In genomic region chr16:1781254-1781653, GRCh38 we compare ENCODE assay signal across 8 cellular contexts. TPM values are rescaled to one million over a fixed set of nuclear protein-coding genes. Genes with fewer than 3 reads are reported as not detected.
DNase-seq lines count a peak whose midpoint lies in the region; TF ChIP-seq lines count a peak whose summit lies in the region.

No MANE protein-coding gene starts in this region.

- H3K4me1 ChIP-seq in liver (ENCODE audit: control insufficient read depth in 4 of 4, insufficient read depth in 4 of 4, low read length in 3 of 4) = peaks cover 14 to 59% (median 41%) of the 10 kb centered on the region in 4 donors
- peaks cover 14% of the 10 kb centered on the region for H3K4me1 ChIP-seq in thymus (ENCODE audit: control insufficient read depth, insufficient read depth, low read length)

- 67% methylated on average over 20 of the region's 20 CpGs for WGBS in liver
- 86% methylated on average over 20 of the region's 20 CpGs for WGBS in thymus

- peak overlapping the region; percentile 79 for H3K27ac Mint-ChIP-seq in T-helper 2 cell treated with Interferon-gamma antibody and Interleukin-4, amounts not matched to agents 5 μg/mL and 100 μg/mL, for 36 hours
- peak overlapping the region in 4 of 5 experiments; percentile 46 to 92 (median 86) for H3K27ac Mint-ChIP-seq in brain

- H3K27me3 Mint-ChIP-seq in T-helper 2 cell treated with Interferon-gamma antibody and Interleukin-4, amounts not matched to agents 5 μg/mL and 100 μg/mL, for 36 hours (ENCODE audit: low read depth) = no peaks in the 10 kb centered on the region
- peaks cover 12% of the 10 kb centered on the region for H3K27me3 Mint-ChIP-seq in brain

- DNase-seq in T-helper 2 cell treated with Interferon-gamma antibody and Interleukin-4, amounts not matched to agents 5 μg/mL and 100 μg/mL, for 36 hours (ENCODE audit: low spot score) = no peak
- DNase-seq in T-helper 2 cell (no peak), activated gamma-delta T cell (lab: John Stamatoyannopoulos, UW) (no peak), NCI-H128 (lab: John Stamatoyannopoulos, UW; ENCODE audit: unreplicated experiment) (no peak), HuH-7.5 (ENCODE audit: low spot score) (no peak)

- no peak for TF ChIP-seq RAD21 in liver (IDR thresholded peaks at IDR 0.05)

- H3K9ac ChIP-seq in liver (ENCODE audit: low read depth in 1 of 2, low read length in 2 of 2) = peak overlapping the region; percentile 68 to 75

- H3K36me3 ChIP-seq in liver (ENCODE audit: control insufficient read depth in 4 of 4, insufficient read depth in 3 of 4, low read depth in 1 of 4, low read length in 3 of 4) (peaks cover 0 to 18% (median 8%) of the 10 kb centered on the region in 4 donors), thymus (ENCODE audit: control insufficient read depth, insufficient read depth) (peaks cover 61% of the 10 kb centered on the region)

- H3K27me3 ChIP-seq in liver (ENCODE audit: control insufficient read depth in 4 of 4, insufficient read depth in 4 of 4, low read length in 3 of 4) = no peaks in the 10 kb centered on the region
- no peaks in the 10 kb centered on the region for H3K27me3 ChIP-seq in thymus (ENCODE audit: control insufficient read depth, insufficient read depth)

- peak overlapping the region; percentile 85 for H3K4me3 Mint-ChIP-seq in T-helper 2 cell treated with Interferon-gamma antibody and Interleukin-4, amounts not matched to agents 5 μg/mL and 100 μg/mL, for 36 hours
- peak overlapping the region; percentile 85 to 92 (median 87) for H3K4me3 Mint-ChIP-seq in brain

- H3K9me3 ChIP-seq in liver (ENCODE audit: control insufficient read depth in 4 of 4, low read length in 3 of 4) = no peaks in the 10 kb centered on the region
- H3K9me3 ChIP-seq in thymus (ENCODE audit: control insufficient read depth) = peaks cover 1% of the 10 kb centered on the region

- H3K4me1 Mint-ChIP-seq in T-helper 2 cell treated with Interferon-gamma antibody and Interleukin-4, amounts not matched to agents 5 μg/mL and 100 μg/mL, for 36 hours (ENCODE audit: low read depth) = peaks cover 4% of the 10 kb centered on the region
- H3K4me1 Mint-ChIP-seq in brain = peaks cover 42% of the 10 kb centered on the region

- H3K36me3 Mint-ChIP-seq in T-helper 2 cell treated with Interferon-gamma antibody and Interleukin-4, amounts not matched to agents 5 μg/mL and 100 μg/mL, for 36 hours (ENCODE audit: low read depth) = peaks cover 7% of the 10 kb centered on the region
- no peaks in the 10 kb centered on the region for H3K36me3 Mint-ChIP-seq in brain

- H3K9me3 Mint-ChIP-seq in T-helper 2 cell treated with Interferon-gamma antibody and Interleukin-4, amounts not matched to agents 5 μg/mL and 100 μg/mL, for 36 hours = no peaks in the 10 kb centered on the region
- H3K9me3 Mint-ChIP-seq in brain = no peaks in the 10 kb centered on the region

- H3K4me3 ChIP-seq in liver (ENCODE audit: low read depth in 1 of 3, low read length in 3 of 3) = peak overlapping the region in 2 of 3 donors; percentile 83 to 90
- peak overlapping the region; percentile 57 for H3K4me3 ChIP-seq in thymus (ENCODE audit: low read length)

- H3K27ac ChIP-seq in liver (ENCODE audit: low read depth in 1 of 2, low read length in 2 of 2) (peak overlapping the region; percentile 84 to 87), thymus (ENCODE audit: low read depth) (no peak overlapping the region)

- TF ChIP-seq CTCF in brain (conservative IDR thresholded peaks at IDR 0.05) (no peak), liver (IDR thresholded peaks at IDR 0.05; ENCODE audit: low read depth, low read length, missing input control) (no peak)

TF ChIP-seq in liver, 16 proteins besides CTCF, POLR2A, EP300 and RAD21:
- TF ChIP-seq GABPA (IDR thresholded peaks at IDR 0.05 in 1 of 2, conservative IDR thresholded peaks at IDR 0.05 in 1 of 2) (no peak), REST (IDR thresholded peaks at IDR 0.05) (no peak), FOXA2 (IDR thresholded peaks at IDR 0.05) (no peak), FOXA1 (IDR thresholded peaks at IDR 0.05) (no peak), YY1 (IDR thresholded peaks at IDR 0.05) (no peak), EGR1 (IDR thresholded peaks at IDR 0.05; ENCODE audit: low read depth in 2 of 2) (no peak), ATF3 (IDR thresholded peaks at IDR 0.05) (no peak), NR2F2 (IDR thresholded peaks at IDR 0.05) (no peak), RXRA (IDR thresholded peaks at IDR 0.05) (no peak), SP1 (IDR thresholded peaks at IDR 0.05) (no peak), ZBTB33 (IDR thresholded peaks at IDR 0.05) (no peak), HNF4G (IDR thresholded peaks at IDR 0.05) (no peak), MAX (IDR thresholded peaks at IDR 0.05) (no peak)

RNA-seq across cellular contexts. Expression of gene SPSB3, which starts 1.1 kb away (rescaled TPM):
- polyA plus RNA-seq in brain (ENCODE audit: insufficient read depth, low read depth, low replicate concordance) (119 TPM), liver (10 to 100 TPM; 31.1 to 60.5 TPM), thymus (282 TPM)
- 10 to 100 TPM; 27.7 to 44.5 TPM for total RNA-seq in liver

RNA-seq across cellular contexts. Expression of gene NUBP2, which starts 1.5 kb away (rescaled TPM):
- polyA plus RNA-seq in brain (ENCODE audit: insufficient read depth, low read depth, low replicate concordance) (125 TPM), liver (10 to 100 TPM; 51.8 to 56.3 TPM), thymus (80.6 TPM)
- total RNA-seq in liver = 10 to 100 TPM; 28.9 to 80.9 TPM

RNA-seq across cellular contexts. Expression of gene MRPS34, which starts 8.3 kb away (rescaled TPM):
- polyA plus RNA-seq in brain (ENCODE audit: insufficient read depth, low read depth, low replicate concordance) = 163 TPM
- total RNA-seq in liver = 10 to 100 TPM; 42.4 to 46.7 TPM
- 100 to 1,000 TPM in 1 of 2 donors, 10 to 100 TPM in 1; 70.7 to 100 TPM for polyA plus RNA-seq in liver
- polyA plus RNA-seq in thymus = 101 TPM

RNA-seq across cellular contexts. Expression of gene EME2, which starts 8.6 kb away (rescaled TPM):
- 1.0 TPM for polyA plus RNA-seq in brain (ENCODE audit: insufficient read depth, low read depth, low replicate concordance)
- 1 to 10 TPM; 4.2 to 9.0 TPM for total RNA-seq in liver
- polyA plus RNA-seq in liver = 1 to 10 TPM; 1.4 to 1.8 TPM
- polyA plus RNA-seq in thymus = 13.1 TPM

RNA-seq across cellular contexts. Expression of gene NME3, which starts 9.9 kb away (rescaled TPM):
- polyA plus RNA-seq in brain (ENCODE audit: insufficient read depth, low read depth, low replicate concordance) = 65.0 TPM
- total RNA-seq in liver = 10 to 100 TPM; 10.4 to 12.8 TPM
- polyA plus RNA-seq in liver = 10 to 100 TPM; 26.0 to 38.0 TPM
- polyA plus RNA-seq in thymus = 163 TPM
